ENCODE assay signal across 13 cellular contexts in the genomic region with DNA sequence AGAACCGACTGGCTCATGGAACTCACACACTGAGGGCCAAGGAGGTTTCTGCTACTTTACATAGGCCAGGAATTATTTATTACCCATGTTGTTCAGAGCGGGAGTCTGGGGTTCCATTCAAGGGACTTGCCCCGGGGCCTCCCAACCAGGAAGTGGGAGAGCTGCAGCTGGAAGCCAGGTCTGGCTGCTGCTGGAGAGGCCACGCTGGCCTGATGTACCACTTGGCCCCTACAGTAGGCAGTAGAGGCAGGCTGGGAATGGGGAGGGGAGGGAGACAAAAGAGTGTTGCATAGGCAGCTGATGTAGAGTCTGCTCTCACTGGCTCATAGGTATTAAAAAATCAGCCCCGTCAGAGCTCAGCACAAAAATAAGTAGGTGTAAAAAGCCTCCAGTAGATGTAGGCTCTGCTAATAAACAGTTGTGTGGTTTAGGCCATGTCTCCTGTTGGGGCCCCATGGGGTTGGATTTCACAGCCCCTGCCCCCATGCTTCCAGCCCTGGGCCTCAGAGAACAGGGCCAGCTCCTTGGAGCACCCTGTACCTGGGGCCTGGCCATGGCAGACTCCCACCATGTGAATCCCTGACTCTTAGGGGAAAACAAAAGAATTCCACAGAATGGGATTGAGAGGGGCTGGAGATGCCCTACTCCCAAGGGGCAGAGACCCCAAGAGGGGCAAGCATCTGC. TPM values are rescaled to one million over a fixed set of nuclear protein-coding genes. Genes with fewer than 3 reads are reported as not detected.
A peak's percentile ranks its signal among the peaks of the same experiment; 100 is the strongest.
DNase-seq lines count a peak whose midpoint lies in the region; ATAC-seq, FAIRE-seq and TF ChIP-seq lines count a peak whose summit lies in the region.
"Had no signal": no experiment of that assay in that cellular context is flagged by ENCODE, and none has a peak within 500 bp of the region (broad histone marks: within the 10 kb centered on the region; RNA-seq: fewer than 3 reads in every experiment).

No MANE protein-coding gene starts in this region.

- H3K27ac ChIP-seq in small intestine (ENCODE audit: low read depth in 1 of 2, low read length in 1 of 2): no peak overlapping the region
- H3K27ac ChIP-seq: thoracic aorta, VCaP had no signal

- no peak for FAIRE-seq in small intestine (lab: Jason Lieb, UNC)

- WGBS in small intestine, 3 donors: 29 to 52% (median 46%) methylated on average over 5 of the region's 5 CpGs

- no peaks in the 10 kb centered on the region for H3K9me3 ChIP-seq in small intestine (ENCODE audit: control insufficient read depth, low read depth)
- H3K9me3 ChIP-seq: thoracic aorta had no signal

- H3K4me3 Mint-ChIP-seq in activated naive CD4-positive, alpha-beta T cell treated with anti-CD3 and anti-CD28 coated beads, Interleukin-2, amount 10 ng/mL, durations not matched to agents 7 days and 5 days: no peak overlapping the region
- H3K4me3 Mint-ChIP-seq in activated naive CD4-positive, alpha-beta T cell treated with anti-CD3 and anti-CD28 coated beads for 36 hours: no peak overlapping the region
- H3K4me3 Mint-ChIP-seq: activated naive CD8-positive, alpha-beta T cell treated with anti-CD3 and anti-CD28 coated beads, Interleukin-2, amount 50 U/mL, for 24 hours; CD8-positive, alpha-beta memory T cell had no signal

- H3K36me3 Mint-ChIP-seq in activated naive CD4-positive, alpha-beta T cell treated with anti-CD3 and anti-CD28 coated beads, Interleukin-2, amount 10 ng/mL, durations not matched to agents 7 days and 5 days: peaks cover 12% of the 10 kb centered on the region
- H3K36me3 Mint-ChIP-seq in activated naive CD4-positive, alpha-beta T cell treated with anti-CD3 and anti-CD28 coated beads for 36 hours (ENCODE audit: low read depth): peaks cover 19% of the 10 kb centered on the region

- CTCF ChIA-PET in activated naive CD4-positive, alpha-beta T cell treated with anti-CD3 and anti-CD28 coated beads, Interleukin-2, amount 10 ng/mL, durations not matched to agents 7 days and 5 days (lab: Charles Lee): interaction anchor here (1.3 to 1.7 kb wide), 2 partner anchors 14 to 77 kb away, joined by 4 read pairs; no protein-coding TSS in a partner anchor
- CTCF ChIA-PET in activated naive CD4-positive, alpha-beta T cell treated with anti-CD3 and anti-CD28 coated beads for 36 hours (lab: Charles Lee): no interaction called here

- H3K27ac Mint-ChIP-seq in activated naive CD4-positive, alpha-beta T cell treated with anti-CD3 and anti-CD28 coated beads, Interleukin-2, amount 10 ng/mL, durations not matched to agents 7 days and 5 days: peak overlapping the region; percentile 82
- H3K27ac Mint-ChIP-seq in activated naive CD4-positive, alpha-beta T cell treated with anti-CD3 and anti-CD28 coated beads for 36 hours: no peak overlapping the region

- no peak for DNase-seq in activated naive CD4-positive, alpha-beta T cell treated with anti-CD3 and anti-CD28 coated beads, Interleukin-2, amount 10 ng/mL, durations not matched to agents 7 days and 5 days
- no peak for DNase-seq in activated naive CD4-positive, alpha-beta T cell treated with anti-CD3 and anti-CD28 coated beads for 36 hours
- peak; percentile 78 to 84 for DNase-seq in NCI-H526 (lab: John Stamatoyannopoulos, UW)
- no peak for DNase-seq in fibroblast of pulmonary artery (ENCODE audit: low read depth)
- peak; percentile 21 for DNase-seq in small intestine
- no peak for DNase-seq in NCI-H2227 treated with DMSO at 0.1 percent for 48 hours (lab: John Stamatoyannopoulos, UW)
- no peak for DNase-seq in globus pallidus (ENCODE audit: low spot score)
- DNase-seq: activated naive CD8-positive, alpha-beta T cell treated with anti-CD3 and anti-CD28 coated beads, Interleukin-2, amount 50 U/mL, for 24 hours; CD8-positive, alpha-beta memory T cell; stimulated activated CD4-positive, alpha-beta T cell treated with anti-CD3 and anti-CD28 coated beads, Interleukin-2, amount 100 ng/mL, for 24 hours had no signal

- H3K27me3 Mint-ChIP-seq in activated naive CD4-positive, alpha-beta T cell treated with anti-CD3 and anti-CD28 coated beads, Interleukin-2, amount 10 ng/mL, durations not matched to agents 7 days and 5 days: no peaks in the 10 kb centered on the region
- no peaks in the 10 kb centered on the region for H3K27me3 Mint-ChIP-seq in activated naive CD4-positive, alpha-beta T cell treated with anti-CD3 and anti-CD28 coated beads for 36 hours (ENCODE audit: low read depth)
- H3K27me3 Mint-ChIP-seq: activated naive CD8-positive, alpha-beta T cell treated with anti-CD3 and anti-CD28 coated beads, Interleukin-2, amount 50 U/mL, for 24 hours; CD8-positive, alpha-beta memory T cell had no signal

- no peaks in the 10 kb centered on the region for H3K9me3 Mint-ChIP-seq in activated naive CD4-positive, alpha-beta T cell treated with anti-CD3 and anti-CD28 coated beads, Interleukin-2, amount 10 ng/mL, durations not matched to agents 7 days and 5 days
- no peaks in the 10 kb centered on the region for H3K9me3 Mint-ChIP-seq in activated naive CD4-positive, alpha-beta T cell treated with anti-CD3 and anti-CD28 coated beads for 36 hours
- H3K9me3 Mint-ChIP-seq: activated naive CD8-positive, alpha-beta T cell treated with anti-CD3 and anti-CD28 coated beads, Interleukin-2, amount 50 U/mL, for 24 hours; CD8-positive, alpha-beta memory T cell had no signal

- H3K4me3 ChIP-seq in fibroblast of pulmonary artery (replicated peaks; ENCODE audit: low read depth, low read length) (no peak overlapping the region), small intestine (ENCODE audit: low read depth in 1 of 2, low read length in 2 of 2) (no peak overlapping the region)
- H3K4me3 ChIP-seq: thoracic aorta had no signal

- intact Hi-C loops in activated naive CD4-positive, alpha-beta T cell treated with anti-CD3 and anti-CD28 coated beads for 36 hours (cut with micrococcal nuclease): no loop called here

- no peaks in the 10 kb centered on the region for H3K27me3 ChIP-seq in small intestine (ENCODE audit: control insufficient read depth in 2 of 2, insufficient read depth in 2 of 2, low read length in 2 of 2)

- peaks cover 8% of the 10 kb centered on the region for H3K4me1 Mint-ChIP-seq in activated naive CD4-positive, alpha-beta T cell treated with anti-CD3 and anti-CD28 coated beads, Interleukin-2, amount 10 ng/mL, durations not matched to agents 7 days and 5 days
- H3K4me1 Mint-ChIP-seq in activated naive CD4-positive, alpha-beta T cell treated with anti-CD3 and anti-CD28 coated beads for 36 hours (ENCODE audit: low read depth): peaks cover 7% of the 10 kb centered on the region

- ATAC-seq in HG02870 (IDR thresholded peaks at IDR 0.05; ENCODE audit: unreplicated experiment): no peak
- ATAC-seq: activated naive CD8-positive, alpha-beta T cell treated with anti-CD3 and anti-CD28 coated beads, Interleukin-2, amount 50 U/mL, for 24 hours had no signal

- H3K4me1 ChIP-seq in small intestine (ENCODE audit: control insufficient read depth in 2 of 2, insufficient read depth in 1 of 2, low read depth in 1 of 2, low read length in 1 of 2): no peaks in the 10 kb centered on the region

- TF ChIP-seq CTCF in fibroblast of pulmonary artery (IDR thresholded peaks at IDR 0.05; ENCODE audit: low read length, missing control alignments): peak; percentile 15

- H3K36me3 ChIP-seq in small intestine (ENCODE audit: control insufficient read depth in 2 of 2, insufficient read depth in 2 of 2, low read length in 2 of 2): no peaks in the 10 kb centered on the region
- H3K36me3 ChIP-seq: thoracic aorta had no signal

RNA-seq across cellular contexts. Expression of gene LRP8, which starts 11.7 kb away (rescaled TPM):
- total RNA-seq in activated naive CD4-positive, alpha-beta T cell treated with anti-CD3 and anti-CD28 coated beads for 36 hours: 10 to 100 TPM; 27.7 to 32.9 TPM
- 1 to 10 TPM in 1 of 3 donors, under 1 TPM in 1, not detected in 1; 0.27 to 4.5 TPM for polyA plus RNA-seq in small intestine

Comparison
In these comparisons a context has a peak if more than half of its experiments do, and no peak if none do; other contexts are left out.
1. DNase-seq: peak in NCI-H526 (2 of 2) and small intestine (single experiment); none in activated naive CD4-positive, alpha-beta T cell treated with anti-CD3 and anti-CD28 coated beads, Interleukin-2, amount 10 ng/mL, durations not matched to agents 7 days and 5 days (single experiment), activated naive CD4-positive, alpha-beta T cell treated with anti-CD3 and anti-CD28 coated beads for 36 hours (single experiment), fibroblast of pulmonary artery (single experiment), NCI-H2227 treated with DMSO at 0.1 percent for 48 hours (single experiment) and globus pallidus (single experiment).